1 cellular context compared by ENCODE assay signal in genomic region chr7:122143751-122144711, GRCh38.
TF ChIP-seq lines count a peak whose summit lies in the region.

Gene AASS (minus strand): TSS chr7:122144249. CDS start chr7:122133726, 10,523 bp downstream.

TF ChIP-seq in HepG2, 621 proteins besides CTCF, POLR2A, EP300 and RAD21 (continued from another document and continues in another):
- TF ChIP-seq, protein P1, sequence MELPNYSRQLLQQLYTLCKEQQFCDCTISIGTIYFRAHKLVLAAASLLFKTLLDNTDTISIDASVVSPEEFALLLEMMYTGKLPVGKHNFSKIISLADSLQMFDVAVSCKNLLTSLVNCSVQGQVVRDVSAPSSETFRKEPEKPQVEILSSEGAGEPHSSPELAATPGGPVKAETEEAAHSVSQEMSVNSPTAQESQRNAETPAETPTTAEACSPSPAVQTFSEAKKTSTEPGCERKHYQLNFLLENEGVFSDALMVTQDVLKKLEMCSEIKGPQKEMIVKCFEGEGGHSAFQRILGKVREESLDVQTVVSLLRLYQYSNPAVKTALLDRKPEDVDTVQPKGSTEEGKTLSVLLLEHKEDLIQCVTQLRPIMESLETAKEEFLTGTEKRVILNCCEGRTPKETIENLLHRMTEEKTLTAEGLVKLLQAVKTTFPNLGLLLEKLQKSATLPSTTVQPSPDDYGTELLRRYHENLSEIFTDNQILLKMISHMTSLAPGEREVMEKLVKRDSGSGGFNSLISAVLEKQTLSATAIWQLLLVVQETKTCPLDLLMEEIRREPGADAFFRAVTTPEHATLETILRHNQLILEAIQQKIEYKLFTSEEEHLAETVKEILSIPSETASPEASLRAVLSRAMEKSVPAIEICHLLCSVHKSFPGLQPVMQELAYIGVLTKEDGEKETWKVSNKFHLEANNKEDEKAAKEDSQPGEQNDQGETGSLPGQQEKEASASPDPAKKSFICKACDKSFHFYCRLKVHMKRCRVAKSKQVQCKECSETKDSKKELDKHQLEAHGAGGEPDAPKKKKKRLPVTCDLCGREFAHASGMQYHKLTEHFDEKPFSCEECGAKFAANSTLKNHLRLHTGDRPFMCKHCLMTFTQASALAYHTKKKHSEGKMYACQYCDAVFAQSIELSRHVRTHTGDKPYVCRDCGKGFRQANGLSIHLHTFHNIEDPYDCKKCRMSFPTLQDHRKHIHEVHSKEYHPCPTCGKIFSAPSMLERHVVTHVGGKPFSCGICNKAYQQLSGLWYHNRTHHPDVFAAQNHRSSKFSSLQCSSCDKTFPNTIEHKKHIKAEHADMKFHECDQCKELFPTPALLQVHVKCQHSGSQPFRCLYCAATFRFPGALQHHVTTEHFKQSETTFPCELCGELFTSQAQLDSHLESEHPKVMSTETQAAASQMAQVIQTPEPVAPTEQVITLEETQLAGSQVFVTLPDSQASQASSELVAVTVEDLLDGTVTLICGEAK (IDR thresholded peaks at IDR 0.05): no peak
- TF ChIP-seq, protein P1 (CRISPR knock-in tag; IDR thresholded peaks at IDR 0.05): peak; percentile 53; the same call in 1 of the 2 replicates
- TF ChIP-seq, protein P2, sequence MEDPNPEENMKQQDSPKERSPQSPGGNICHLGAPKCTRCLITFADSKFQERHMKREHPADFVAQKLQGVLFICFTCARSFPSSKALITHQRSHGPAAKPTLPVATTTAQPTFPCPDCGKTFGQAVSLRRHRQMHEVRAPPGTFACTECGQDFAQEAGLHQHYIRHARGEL (CRISPR knock-in tag; IDR thresholded peaks at IDR 0.05): no peak
- no peak for TF ChIP-seq PRMT3 (CRISPR knock-in tag; IDR thresholded peaks at IDR 0.05; ENCODE audit: borderline replicate concordance, low read depth)
- TF ChIP-seq THYN1 (CRISPR knock-in tag; IDR thresholded peaks at IDR 0.05; ENCODE audit: borderline replicate concordance, low read depth): no peak
- no peak for TF ChIP-seq MTA3 (CRISPR knock-in tag; IDR thresholded peaks at IDR 0.05)
- no peak for TF ChIP-seq KLF12 (CRISPR knock-in tag; IDR thresholded peaks at IDR 0.05; ENCODE audit: borderline replicate concordance)
- TF ChIP-seq GPN1 (CRISPR knock-in tag; IDR thresholded peaks at IDR 0.05; ENCODE audit: borderline replicate concordance): no peak
- peak; percentile 74; the same call in 1 of the 2 replicates for TF ChIP-seq ZNF761 (CRISPR knock-in tag; conservative IDR thresholded peaks at IDR 0.05)
- peak; percentile 36; the same call in 1 of the 2 replicates for TF ChIP-seq ZNF441 (CRISPR knock-in tag; IDR thresholded peaks at IDR 0.05; ENCODE audit: borderline replicate concordance)
- TF ChIP-seq ZNF407 (CRISPR knock-in tag; IDR thresholded peaks at IDR 0.05; ENCODE audit: not compliant biosample characterization): no peak
- TF ChIP-seq SNRNP70 (IDR thresholded peaks at IDR 0.05; ENCODE audit: low read depth, low read length): no peak
- TF ChIP-seq POLR2AphosphoS5 (IDR thresholded peaks at IDR 0.05; ENCODE audit: low read depth, low read length): peak; percentile 32; the same call in 1 of the 2 replicates
- TF ChIP-seq NKX3-1 (CRISPR knock-in tag; IDR thresholded peaks at IDR 0.05): no peak
- TF ChIP-seq, protein P3, sequence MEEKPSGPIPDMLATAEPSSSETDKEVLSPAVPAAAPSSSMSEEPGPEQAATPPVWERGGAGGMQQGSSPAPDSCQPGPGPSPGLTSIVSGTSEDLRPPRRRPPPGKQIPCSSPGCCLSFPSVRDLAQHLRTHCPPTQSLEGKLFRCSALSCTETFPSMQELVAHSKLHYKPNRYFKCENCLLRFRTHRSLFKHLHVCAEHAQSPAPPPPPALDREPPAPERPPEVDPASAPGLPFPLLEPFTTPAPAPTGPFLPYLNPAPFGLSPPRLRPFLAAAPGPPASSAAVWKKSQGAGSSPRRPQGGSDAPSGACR (CRISPR knock-in tag; IDR thresholded peaks at IDR 0.05): no peak
- peak; percentile 55; the same call in 1 of the 2 replicates for TF ChIP-seq RBAK (CRISPR knock-in tag; IDR thresholded peaks at IDR 0.05)
- TF ChIP-seq LRRFIP1 (CRISPR knock-in tag; conservative IDR thresholded peaks at IDR 0.05): no peak
- peak; percentile 52; the same call in 1 of the 2 replicates for TF ChIP-seq ZIK1 (CRISPR knock-in tag; IDR thresholded peaks at IDR 0.05; ENCODE audit: borderline replicate concordance, low read depth)
- TF ChIP-seq CREM (IDR thresholded peaks at IDR 0.05): peak; percentile 95
- TF ChIP-seq CREM (CRISPR knock-in tag; IDR thresholded peaks at IDR 0.05): no peak
- TF ChIP-seq DNMT3B (CRISPR knock-in tag; conservative IDR thresholded peaks at IDR 0.05): no peak
- TF ChIP-seq, protein P4, sequence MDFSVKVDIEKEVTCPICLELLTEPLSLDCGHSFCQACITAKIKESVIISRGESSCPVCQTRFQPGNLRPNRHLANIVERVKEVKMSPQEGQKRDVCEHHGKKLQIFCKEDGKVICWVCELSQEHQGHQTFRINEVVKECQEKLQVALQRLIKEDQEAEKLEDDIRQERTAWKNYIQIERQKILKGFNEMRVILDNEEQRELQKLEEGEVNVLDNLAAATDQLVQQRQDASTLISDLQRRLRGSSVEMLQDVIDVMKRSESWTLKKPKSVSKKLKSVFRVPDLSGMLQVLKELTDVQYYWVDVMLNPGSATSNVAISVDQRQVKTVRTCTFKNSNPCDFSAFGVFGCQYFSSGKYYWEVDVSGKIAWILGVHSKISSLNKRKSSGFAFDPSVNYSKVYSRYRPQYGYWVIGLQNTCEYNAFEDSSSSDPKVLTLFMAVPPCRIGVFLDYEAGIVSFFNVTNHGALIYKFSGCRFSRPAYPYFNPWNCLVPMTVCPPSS (IDR thresholded peaks at IDR 0.05): no peak
- TF ChIP-seq KLF6 (CRISPR knock-in tag; IDR thresholded peaks at IDR 0.05): no peak
- no peak for TF ChIP-seq RFX1 (IDR thresholded peaks at IDR 0.05)
- peak; percentile 97 for TF ChIP-seq CREB1 (IDR thresholded peaks at IDR 0.05)
- TF ChIP-seq CREB1 (CRISPR knock-in tag; IDR thresholded peaks at IDR 0.05): peak; percentile 97
- TF ChIP-seq SP5 (CRISPR knock-in tag; IDR thresholded peaks at IDR 0.05; ENCODE audit: borderline replicate concordance, low read depth): peak; percentile 62
- no peak for TF ChIP-seq ZNF629 (CRISPR knock-in tag; conservative IDR thresholded peaks at IDR 0.05)
- TF ChIP-seq MTA1 (CRISPR knock-in tag; IDR thresholded peaks at IDR 0.05; ENCODE audit: borderline replicate concordance): peak; percentile 54; the same call in 1 of the 2 replicates
- peak; percentile 63 for TF ChIP-seq SP4 (CRISPR knock-in tag; IDR thresholded peaks at IDR 0.05)
- TF ChIP-seq POLR2AphosphoS2 (IDR thresholded peaks at IDR 0.05; ENCODE audit: low read depth, low read length): no peak
- TF ChIP-seq, protein P5, sequence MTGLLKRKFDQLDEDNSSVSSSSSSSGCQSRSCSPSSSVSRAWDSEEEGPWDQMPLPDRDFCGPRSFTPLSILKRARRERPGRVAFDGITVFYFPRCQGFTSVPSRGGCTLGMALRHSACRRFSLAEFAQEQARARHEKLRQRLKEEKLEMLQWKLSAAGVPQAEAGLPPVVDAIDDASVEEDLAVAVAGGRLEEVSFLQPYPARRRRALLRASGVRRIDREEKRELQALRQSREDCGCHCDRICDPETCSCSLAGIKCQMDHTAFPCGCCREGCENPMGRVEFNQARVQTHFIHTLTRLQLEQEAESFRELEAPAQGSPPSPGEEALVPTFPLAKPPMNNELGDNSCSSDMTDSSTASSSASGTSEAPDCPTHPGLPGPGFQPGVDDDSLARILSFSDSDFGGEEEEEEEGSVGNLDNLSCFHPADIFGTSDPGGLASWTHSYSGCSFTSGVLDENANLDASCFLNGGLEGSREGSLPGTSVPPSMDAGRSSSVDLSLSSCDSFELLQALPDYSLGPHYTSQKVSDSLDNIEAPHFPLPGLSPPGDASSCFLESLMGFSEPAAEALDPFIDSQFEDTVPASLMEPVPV (CRISPR knock-in tag; IDR thresholded peaks at IDR 0.05): peak; percentile 82; the same call in 1 of the 2 replicates
- no peak for TF ChIP-seq GABPA (IDR thresholded peaks at IDR 0.05; ENCODE audit: low read depth, low read length)
- TF ChIP-seq GABPA (CRISPR knock-in tag; IDR thresholded peaks at IDR 0.05; ENCODE audit: low read depth): no peak
